Comparison of ENCODE assay signal across 8 cellular contexts in the genomic region with DNA sequence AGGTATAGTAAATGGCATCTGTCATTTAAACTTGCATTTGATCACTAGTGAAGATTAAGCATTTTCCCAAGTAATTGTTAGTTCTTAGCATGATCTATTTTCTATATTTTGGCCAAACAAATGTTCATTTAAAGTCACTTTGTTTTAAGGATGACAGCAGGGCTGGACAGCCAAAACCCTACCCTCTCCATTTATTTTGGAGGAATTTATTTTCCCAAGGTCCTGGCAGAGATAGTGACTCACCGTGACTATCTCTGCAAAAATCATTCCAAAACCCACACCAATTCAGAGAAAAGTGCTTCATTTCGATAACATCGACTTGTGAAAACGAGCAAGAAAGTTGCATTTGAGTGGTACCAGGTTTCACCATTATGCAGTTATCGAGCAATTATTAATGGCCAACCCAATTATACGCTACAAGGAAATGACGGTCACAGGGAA. TPM values are rescaled to one million over a fixed set of nuclear protein-coding genes. Genes with fewer than 3 reads are reported as not detected.
A peak's percentile ranks its signal among the peaks of the same experiment; 100 is the strongest.
DNase-seq lines count a peak whose midpoint lies in the region; ATAC-seq, FAIRE-seq and TF ChIP-seq lines count a peak whose summit lies in the region.

No MANE protein-coding gene starts in this region.

- CTCF ChIA-PET in HEK293T (lab: Yijun Ruan, JAX), result interaction anchor here (1.0 kb wide), 2 partner anchors 25 to 36 kb away, joined by 3 to 4 read pairs; no protein-coding TSS in a partner anchor

- no peaks in the 10 kb centered on the region for H3K27me3 Mint-ChIP-seq in activated naive CD8-positive, alpha-beta T cell

- FAIRE-seq in kidney (lab: Jason Lieb, UNC), result no peak

- H3K36me3 ChIP-seq in kidney (ENCODE audit: control insufficient read depth in 1 of 2, insufficient read depth in 2 of 2, low read length in 2 of 2) (no peaks in the 10 kb centered on the region), testis (ENCODE audit: low read depth, missing control alignments) (no peaks in the 10 kb centered on the region)

- H3K9ac ChIP-seq in kidney (ENCODE audit: low read length in 2 of 2), result peak overlapping the region; percentile 92 to 98

- H3K9me3 ChIP-seq in kidney (ENCODE audit: control insufficient read depth in 1 of 2, low read length in 2 of 2), result no peaks in the 10 kb centered on the region
- no peaks in the 10 kb centered on the region for H3K9me3 ChIP-seq in testis

- no peak for TF ChIP-seq CTCF in C4-2B (conservative IDR thresholded peaks at IDR 0.05)
- TF ChIP-seq CTCF in kidney (IDR thresholded peaks at IDR 0.05; ENCODE audit: borderline replicate concordance, extremely low read depth, insufficient read depth), result no peak
- TF ChIP-seq CTCF in testis (IDR thresholded peaks at IDR 0.05), result no peak

- no peaks in the 10 kb centered on the region for H3K36me3 Mint-ChIP-seq in activated naive CD8-positive, alpha-beta T cell

- ATAC-seq in HG03135 (IDR thresholded peaks at IDR 0.05; ENCODE audit: unreplicated experiment), result no peak

- peak overlapping the region; percentile 95 to 97 for H3K4me3 ChIP-seq in kidney (ENCODE audit: low read length in 2 of 2)
- peak overlapping the region; percentile 84 to 87 for H3K4me3 ChIP-seq in testis

- WGBS in testis, 2 donors, result 0 to 1% methylated on average over 7 of the region's 7 CpGs

- H3K27ac ChIP-seq in C4-2B, result peak overlapping the region; percentile 96
- H3K27ac ChIP-seq in kidney (ENCODE audit: low read depth in 2 of 2, low read length in 2 of 2), result peak overlapping the region; percentile 95 to 96
- peak overlapping the region; percentile 76 to 87 for H3K27ac ChIP-seq in testis

- H3K27me3 ChIP-seq in testis, result no peaks in the 10 kb centered on the region

- DNase-seq in HEK293T (ENCODE audit: extremely low spot score), result no peak
- no peak for DNase-seq in kidney
- no peak for DNase-seq in testis
- DNase-seq in NCI-H226, result no peak
- no peak for DNase-seq in erythroblast (lab: John Stamatoyannopoulos, UW)

- POLR2A ChIA-PET in HEK293T (lab: Yijun Ruan, JAX), result interaction anchor here (0.9 to 2.1 kb wide), 21 partner anchors 9 to 494 kb away, joined by 3 to 21 read pairs (median 5); a partner anchor contains a TSS

- intact Hi-C loops in kidney (cut with DNase I) (no loop called here), testis (cut with DNase I; ENCODE audit: low total_unique reads) (no loop called here)

- TF ChIP-seq POLR2A in testis (IDR thresholded peaks at IDR 0.05) (no peak), erythroblast (IDR thresholded peaks at IDR 0.05; ENCODE audit: low read length) (no peak)

- peak overlapping the region; percentile 93 for H3K4me3 Mint-ChIP-seq in activated naive CD8-positive, alpha-beta T cell

- peaks cover 38% of the 10 kb centered on the region for H3K4me1 Mint-ChIP-seq in activated naive CD8-positive, alpha-beta T cell (ENCODE audit: low read depth)

- peak overlapping the region; percentile 90 for H3K27ac Mint-ChIP-seq in activated naive CD8-positive, alpha-beta T cell

- H3K9me3 Mint-ChIP-seq in activated naive CD8-positive, alpha-beta T cell (ENCODE audit: low read depth), result no peaks in the 10 kb centered on the region

- peaks cover 5 to 7% of the 10 kb centered on the region in 2 donors for H3K4me1 ChIP-seq in kidney (ENCODE audit: control insufficient read depth in 1 of 2, insufficient read depth in 1 of 2, low read depth in 1 of 2, low read length in 2 of 2)
- H3K4me1 ChIP-seq in testis, result no peaks in the 10 kb centered on the region

TF ChIP-seq in HEK293T, 16 proteins besides CTCF, POLR2A, EP300 and RAD21:
- peak; percentile 90; the same call in 1 of the 2 replicates for TF ChIP-seq L3MBTL2 (conservative IDR thresholded peaks at IDR 0.05)
- TF ChIP-seq, protein P1, sequence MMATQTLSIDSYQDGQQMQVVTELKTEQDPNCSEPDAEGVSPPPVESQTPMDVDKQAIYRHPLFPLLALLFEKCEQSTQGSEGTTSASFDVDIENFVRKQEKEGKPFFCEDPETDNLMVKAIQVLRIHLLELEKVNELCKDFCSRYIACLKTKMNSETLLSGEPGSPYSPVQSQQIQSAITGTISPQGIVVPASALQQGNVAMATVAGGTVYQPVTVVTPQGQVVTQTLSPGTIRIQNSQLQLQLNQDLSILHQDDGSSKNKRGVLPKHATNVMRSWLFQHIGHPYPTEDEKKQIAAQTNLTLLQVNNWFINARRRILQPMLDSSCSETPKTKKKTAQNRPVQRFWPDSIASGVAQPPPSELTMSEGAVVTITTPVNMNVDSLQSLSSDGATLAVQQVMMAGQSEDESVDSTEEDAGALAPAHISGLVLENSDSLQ (IDR thresholded peaks at IDR 0.05), result peak; percentile 42; the same call in 1 of the 2 replicates
- TF ChIP-seq LEF1 (IDR thresholded peaks at IDR 0.05; ENCODE audit: borderline replicate concordance), result no peak; the same call in 1 of the 2 replicates

RNA-seq across cellular contexts. Expression of a gene that starts 0.7 kb away (rescaled TPM):
- 46.8 TPM for total RNA-seq in kidney
- 24.6 TPM for polyA plus RNA-seq in kidney (ENCODE audit: insufficient read depth, low read depth, low replicate concordance)
- 100 to 1,000 TPM in 1 of 2 donors, 10 to 100 TPM in 1; 73.0 to 304 TPM for total RNA-seq in testis
- polyA plus RNA-seq in testis (ENCODE audit: insufficient read depth, low read depth, low replicate concordance), result 224 TPM
